ENCODE assay signal across 9 cellular contexts in the genomic region with DNA sequence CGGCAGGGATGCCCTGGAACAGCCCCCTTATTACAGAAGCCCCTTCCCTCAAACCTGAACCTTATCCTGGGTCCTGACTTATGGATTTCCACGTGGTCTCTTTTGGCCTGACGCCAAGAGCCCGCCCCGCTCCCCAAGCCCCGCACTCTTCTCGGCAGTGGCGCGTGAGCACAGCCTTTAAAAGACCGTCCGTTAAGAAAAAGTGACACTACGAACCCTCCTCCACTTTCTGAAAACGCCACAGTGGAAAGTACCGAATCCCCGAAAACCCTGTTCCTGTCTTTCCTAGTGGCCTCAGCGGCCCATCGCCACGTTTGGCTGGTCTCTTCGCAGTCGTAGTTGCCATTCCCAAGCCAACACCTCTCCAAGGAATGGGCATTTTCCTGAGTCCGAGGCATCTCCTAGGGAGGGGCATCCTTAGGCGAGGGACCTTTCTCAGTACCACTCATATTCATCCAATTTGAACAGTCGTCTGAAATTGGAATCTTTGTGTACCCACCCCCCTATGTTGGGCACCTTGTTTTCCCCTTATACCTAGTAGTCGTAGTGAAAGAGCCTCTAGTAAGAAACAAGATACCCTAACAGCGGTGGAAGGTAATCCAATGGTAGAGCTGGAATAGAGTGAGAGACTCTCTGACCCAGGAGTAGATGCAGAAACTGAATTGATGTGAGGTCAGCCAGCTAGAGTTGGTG. TPM values are rescaled to one million over a fixed set of nuclear protein-coding genes. Genes with fewer than 3 reads are reported as not detected.
DNase-seq lines count a peak whose midpoint lies in the region; TF ChIP-seq lines count a peak whose summit lies in the region.
"Had no signal": no experiment of that assay in that cellular context is flagged by ENCODE, and none has a peak within 500 bp of the region (broad histone marks: within the 10 kb centered on the region; RNA-seq: fewer than 3 reads in every experiment).

No MANE protein-coding gene starts in this region.

- DNase-seq in NCI-H2227 (lab: John Stamatoyannopoulos, UW; ENCODE audit: unreplicated experiment) (peak; percentile 62), NCI-H2227 treated with DMSO at 0.1 percent for 48 hours (lab: John Stamatoyannopoulos, UW) (no peak), SJSA1 (ENCODE audit: low read depth in 1 of 2, low spot score in 2 of 2) (no peak), glutamatergic neuron (no peak), spleen (no peak), H4 (ENCODE audit: low spot score) (no peak), iPS-NIHi7 (ENCODE audit: extremely low spot score) (no peak)
- DNase-seq in activated CD4-positive, CD25-positive, alpha-beta regulatory T cell treated with anti-CD3 and anti-CD28 coated beads, Interleukin-2, amount 50 U/mL, for 72 hours = no peak

- TF ChIP-seq CTCF in glutamatergic neuron (IDR thresholded peaks at IDR 0.05; ENCODE audit: partially characterized antibody, unreplicated experiment) = no peak
- TF ChIP-seq CTCF in spleen (IDR thresholded peaks at IDR 0.05 in 8 of 11, conservative IDR thresholded peaks at IDR 0.05 in 3 of 11) = no peak

- H3K4me3 ChIP-seq in SJSA1 = peak overlapping the region; percentile 48
- peak overlapping the region in 6 of 8 donors; percentile 37 to 73 (median 44) for H3K4me3 ChIP-seq in spleen

- peak overlapping the region; percentile 50 for H3K27ac Mint-ChIP-seq in glutamatergic neuron (ENCODE audit: unreplicated experiment)

- H3K27me3 ChIP-seq in SJSA1 (replicated peaks) = no peaks in the 10 kb centered on the region; the same call in 1 of the 2 replicates
- H3K27me3 ChIP-seq in spleen (replicated peaks in 1 of 7) = peaks cover 53 to 100% (median 100%) of the 10 kb centered on the region in 7 donors

- H3K4me3 Mint-ChIP-seq in glutamatergic neuron (ENCODE audit: unreplicated experiment) = peak overlapping the region; percentile 81

- no peak for TF ChIP-seq POLR2A in spleen (IDR thresholded peaks at IDR 0.05)

- 6 to 9% (median 7%) methylated on average over 24 to 25 of the region's 25 CpGs for WGBS in spleen, 5 donors

- H3K27ac ChIP-seq in SJSA1 = no peak overlapping the region
- H3K27ac ChIP-seq in spleen = no peak overlapping the region

- H3K36me3 Mint-ChIP-seq in glutamatergic neuron (ENCODE audit: unreplicated experiment) = no peaks in the 10 kb centered on the region

- H3K9me3 ChIP-seq in SJSA1 (replicated peaks) = no peaks in the 10 kb centered on the region; the same call in 1 of the 2 replicates
- H3K9me3 ChIP-seq in spleen = no peaks in the 10 kb centered on the region

- H3K4me1 ChIP-seq in SJSA1 (replicated peaks) = peaks cover 22% of the 10 kb centered on the region
- H3K4me1 ChIP-seq in spleen = peaks cover 36 to 59% (median 50%) of the 10 kb centered on the region in 6 donors

- H3K36me3 ChIP-seq in SJSA1 (no peaks in the 10 kb centered on the region), spleen (no peaks in the 10 kb centered on the region)

- H3K4me1 Mint-ChIP-seq in glutamatergic neuron (ENCODE audit: low read depth, unreplicated experiment) = peaks cover 8% of the 10 kb centered on the region

- peaks cover 58% of the 10 kb centered on the region for H3K27me3 Mint-ChIP-seq in glutamatergic neuron (ENCODE audit: unreplicated experiment)

- intact Hi-C loops in spleen (cut with DNase I; ENCODE audit: low total_unique reads) = loop anchor here (10.0 kb wide), 1 partner anchor 53 kb away; a partner anchor contains a TSS

- H3K9me3 Mint-ChIP-seq in glutamatergic neuron (ENCODE audit: unreplicated experiment) = peaks cover 10% of the 10 kb centered on the region

RNA-seq across cellular contexts. Expression of a gene that starts 0.8 kb away (rescaled TPM):
- total RNA-seq in SJSA1 (2014; rRNA removed; shearing (Covaris generic)) = 0.08 and 3.0 TPM in 2 replicates
- total RNA-seq in glutamatergic neuron (ENCODE audit: unreplicated experiment) (not detected), spleen (not detected)
- polyA plus RNA-seq in spleen = not detected
- total RNA-seq in H4 (2014; rRNA removed; shearing (Covaris generic)) = 0.21 and 0.48 TPM in 2 replicates
- total RNA-seq: frontal cortex had no signal

RNA-seq across cellular contexts. Expression of a gene that starts 5.5 kb away (rescaled TPM):
- 0.34 TPM in 1 of 2 replicates, not detected in the other for total RNA-seq in SJSA1 (2014; rRNA removed; shearing (Covaris generic))
- total RNA-seq in glutamatergic neuron (ENCODE audit: unreplicated experiment) (not detected), spleen (not detected)
- under 1 TPM; 0.10 to 0.33 (median 0.22) TPM for polyA plus RNA-seq in spleen
- 1.4 and 2.4 TPM in 2 replicates for total RNA-seq in H4 (2014; rRNA removed; shearing (Covaris generic))
- total RNA-seq: frontal cortex had no signal

RNA-seq across cellular contexts. Expression of a gene that starts 54.9 kb away (rescaled TPM):
- not detected in 2 replicates for total RNA-seq in SJSA1 (2014; rRNA removed; shearing (Covaris generic))
- total RNA-seq in glutamatergic neuron (ENCODE audit: unreplicated experiment) = 0.34 TPM
- total RNA-seq in spleen = not detected
- not detected for polyA plus RNA-seq in spleen
- total RNA-seq in H4 (2014; rRNA removed; shearing (Covaris generic)) = not detected in 2 replicates
- total RNA-seq: frontal cortex had no signal
